Comparison of ENCODE assay signal across 9 cellular contexts in the genomic region with DNA sequence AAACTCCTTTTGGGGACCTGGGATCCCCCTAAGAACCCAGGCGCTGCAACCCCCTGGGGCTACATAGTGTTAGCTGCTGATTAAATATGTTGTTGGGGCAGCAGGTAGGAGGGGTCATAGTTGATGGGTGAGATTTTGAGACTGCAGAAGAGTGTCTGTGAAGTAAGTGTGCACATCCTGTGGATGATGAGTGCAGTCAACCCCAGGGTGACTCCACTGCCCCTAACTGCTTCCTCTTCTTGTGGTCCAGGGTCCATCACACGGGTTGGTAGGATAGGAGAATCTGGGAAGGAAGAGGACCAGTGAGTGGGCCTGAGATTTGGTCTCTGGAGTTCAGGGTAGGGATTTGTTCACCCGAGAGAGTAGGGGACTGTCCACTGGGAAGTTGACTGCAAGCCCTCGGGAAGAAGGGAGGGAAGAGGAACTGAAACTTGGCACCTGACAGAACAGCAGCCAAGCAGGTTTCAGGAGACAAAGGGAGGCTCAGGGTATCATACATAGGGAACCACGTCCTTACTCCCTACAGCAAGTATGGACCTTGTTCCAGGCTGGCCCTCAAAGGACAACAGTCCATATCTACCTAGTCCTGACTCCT. TPM values are rescaled to one million over a fixed set of nuclear protein-coding genes. Genes with fewer than 3 reads are reported as not detected.
DNase-seq lines count a peak whose midpoint lies in the region; ATAC-seq and TF ChIP-seq lines count a peak whose summit lies in the region.
"Had no signal": no experiment of that assay in that cellular context is flagged by ENCODE, and none has a peak within 500 bp of the region (broad histone marks: within the 10 kb centered on the region; RNA-seq: fewer than 3 reads in every experiment).

No MANE protein-coding gene starts in this region.

- no peaks in the 10 kb centered on the region for H3F3A ChIP-seq in OCI-LY1 (ENCODE audit: insufficient read depth, low read length)

- no TSS peak for BruUV-seq in Calu3 (replicated peaks; lab: Mats Ljungman, UMichigan)

- H3K9me3 Mint-ChIP-seq in Calu3 (ENCODE audit: low read depth, unreplicated experiment): peaks cover 2% of the 10 kb centered on the region
- peaks cover 63% of the 10 kb centered on the region for H3K9me3 Mint-ChIP-seq in endodermal cell
- H3K9me3 Mint-ChIP-seq in progenitor cell of endocrine pancreas (ENCODE audit: low read depth): peaks cover 5% of the 10 kb centered on the region

- H3K4me1 ChIP-seq in OCI-LY1 (ENCODE audit: insufficient read depth, low read length, severe bottlenecking) (peaks cover 26% of the 10 kb centered on the region), endodermal cell (ENCODE audit: control insufficient read depth, insufficient read depth, low read length) (no peaks in the 10 kb centered on the region), aorta (ENCODE audit: control insufficient read depth in 1 of 2, insufficient read depth in 2 of 2, low read length in 2 of 2) (no peaks in the 10 kb centered on the region), foreskin keratinocyte (peaks cover 3% of the 10 kb centered on the region)

- peaks cover 52% of the 10 kb centered on the region for H3K36me3 Mint-ChIP-seq in Calu3 (ENCODE audit: insufficient read depth, unreplicated experiment)
- H3K36me3 Mint-ChIP-seq in endodermal cell (ENCODE audit: low read depth): peaks cover 5% of the 10 kb centered on the region
- peaks cover 5% of the 10 kb centered on the region for H3K36me3 Mint-ChIP-seq in progenitor cell of endocrine pancreas (ENCODE audit: insufficient read depth)

- no peaks in the 10 kb centered on the region for H3K79me2 ChIP-seq in OCI-LY1 (ENCODE audit: insufficient read depth, low read length)

- H3K27ac Mint-ChIP-seq in Calu3 (ENCODE audit: unreplicated experiment) (peak overlapping the region; percentile 76), endodermal cell (no peak overlapping the region), progenitor cell of endocrine pancreas (peak overlapping the region; percentile 71)

- intact Hi-C loops in Calu3 (cut with micrococcal nuclease; ENCODE audit: unreplicated experiment): loop anchor here (5.0 kb wide), 1 partner anchor 214 kb away; no protein-coding TSS in a partner anchor
- intact Hi-C loops in aorta (cut with DNase I): loop anchor here in 1 of 2 donors (5.0 kb wide), 1 partner anchor 99 kb away; no protein-coding TSS in a partner anchor

- 83 to 86% methylated on average over 2 to 5 of the region's 5 CpGs for WGBS in endodermal cell (ENCODE audit: insufficient coverage in 1 of 2, insufficient read length in 1 of 2), 2 experiments
- 50 to 54% methylated on average over 5 of the region's 5 CpGs for WGBS in aorta, 2 donors

- H3K4me3 ChIP-seq in OCI-LY1 (ENCODE audit: low read depth, low read length, poor library complexity, severe bottlenecking) (peak overlapping the region; percentile 65), endodermal cell (ENCODE audit: low read length) (peak overlapping the region; percentile 69), aorta (ENCODE audit: low read length in 2 of 2) (peak overlapping the region in 1 of 2 donors; percentile 41)

- CTCF ChIA-PET in Calu3 (lab: Charles Lee): interaction anchor here (1.0 to 2.5 kb wide), 4 partner anchors 19 to 212 kb away, joined by 4 to 14 read pairs (median 6); no protein-coding TSS in a partner anchor

- TF ChIP-seq CTCF in Calu3 (IDR thresholded peaks at IDR 0.05; ENCODE audit: unreplicated experiment) (no peak), OCI-LY1 (IDR thresholded peaks at IDR 0.05; ENCODE audit: low read length) (no peak), endodermal cell (conservative IDR thresholded peaks at IDR 0.05) (no peak), progenitor cell of endocrine pancreas (IDR thresholded peaks at IDR 0.05; ENCODE audit: unreplicated experiment) (no peak), foreskin keratinocyte (conservative IDR thresholded peaks at IDR 0.05) (no peak)

- peak overlapping the region; percentile 78 for H3K4me2 ChIP-seq in OCI-LY1 (ENCODE audit: low read length)

- H3K27me3 Mint-ChIP-seq in Calu3 (ENCODE audit: unreplicated experiment) (no peaks in the 10 kb centered on the region), endodermal cell (ENCODE audit: insufficient read depth) (no peaks in the 10 kb centered on the region), progenitor cell of endocrine pancreas (peaks cover 5% of the 10 kb centered on the region)

- no peak overlapping the region for H2AFZ ChIP-seq in OCI-LY1 (ENCODE audit: low read length)

- H3K9ac ChIP-seq in OCI-LY1 (ENCODE audit: low read length) (peak overlapping the region; percentile 70), endodermal cell (ENCODE audit: extremely low read depth, low read length, poor library complexity, severe bottlenecking) (no peak overlapping the region)

- no peaks in the 10 kb centered on the region for H3K9me2 ChIP-seq in OCI-LY1 (ENCODE audit: low read depth, low read length)

- DNase-seq in Calu3 (no peak), endodermal cell (no peak), progenitor cell of endocrine pancreas (ENCODE audit: low spot score, unreplicated experiment) (no peak), aorta (no peak), NCI-H446 (lab: John Stamatoyannopoulos, UW) (no peak), foreskin keratinocyte (no peak)

- H3K4me1 Mint-ChIP-seq in Calu3 (ENCODE audit: low read depth, unreplicated experiment) (peaks cover 27% of the 10 kb centered on the region), endodermal cell (peaks cover 7% of the 10 kb centered on the region), progenitor cell of endocrine pancreas (ENCODE audit: low read depth) (peaks cover 19% of the 10 kb centered on the region)

- H3K27me3 ChIP-seq in OCI-LY1 (ENCODE audit: insufficient read depth, low read length): no peaks in the 10 kb centered on the region
- no peaks in the 10 kb centered on the region for H3K27me3 ChIP-seq in endodermal cell (ENCODE audit: control insufficient read depth, insufficient read depth, low read length, poor library complexity, severe bottlenecking)
- H3K27me3 ChIP-seq in aorta (ENCODE audit: control insufficient read depth in 1 of 2, insufficient read depth in 2 of 2, low read length in 1 of 2): no peaks in the 10 kb centered on the region
- no peaks in the 10 kb centered on the region for H3K27me3 ChIP-seq in foreskin keratinocyte

- ATAC-seq in GM21723 (IDR thresholded peaks at IDR 0.05; ENCODE audit: unreplicated experiment) (no peak), aorta (ENCODE audit: low FRiP score) (no peak), foreskin keratinocyte (no peak)

- H3K4me3 Mint-ChIP-seq in Calu3 (ENCODE audit: low read depth, unreplicated experiment) (peak overlapping the region; percentile 99), endodermal cell (peak overlapping the region; percentile 67), progenitor cell of endocrine pancreas (ENCODE audit: low read depth) (peak overlapping the region; percentile 77)

- H3K36me3 ChIP-seq in OCI-LY1 (ENCODE audit: insufficient read depth, low read length): no peaks in the 10 kb centered on the region
- peaks cover 8% of the 10 kb centered on the region for H3K36me3 ChIP-seq in endodermal cell (ENCODE audit: control insufficient read depth, insufficient read depth, low read length)
- no peaks in the 10 kb centered on the region for H3K36me3 ChIP-seq in aorta (ENCODE audit: control insufficient read depth in 1 of 2, insufficient read depth in 2 of 2, low read length in 1 of 2)

- H3K27ac ChIP-seq in OCI-LY1 (ENCODE audit: low read depth, low read length, poor library complexity, severe bottlenecking) (peak overlapping the region; percentile 23), endodermal cell (ENCODE audit: low read depth, low read length) (no peak overlapping the region), aorta (ENCODE audit: low read depth in 1 of 2, low read length in 2 of 2) (peak overlapping the region in 1 of 2 donors; percentile 18), foreskin keratinocyte (no peak overlapping the region)
- H3K27ac ChIP-seq: HL-60 had no signal

- H4K20me1 ChIP-seq in OCI-LY1 (ENCODE audit: insufficient read depth, low read length): no peaks in the 10 kb centered on the region

- H3K9me3 ChIP-seq in OCI-LY1 (ENCODE audit: low read length): no peaks in the 10 kb centered on the region
- no peaks in the 10 kb centered on the region for H3K9me3 ChIP-seq in endodermal cell (ENCODE audit: control insufficient read depth, low read length)
- H3K9me3 ChIP-seq in aorta (ENCODE audit: control insufficient read depth, low read length): no peaks in the 10 kb centered on the region

RNA-seq across cellular contexts. Expression of gene DLG3, which starts 8.5 kb away (rescaled TPM):
- total RNA-seq in Calu3 (2022) (55.8 and 62.5 TPM in 2 replicates), endodermal cell (10 to 100 TPM; 53.9 to 59.4 TPM), progenitor cell of endocrine pancreas (103 and 107 TPM in 2 replicates), aorta (10 to 100 TPM; 22.4 to 22.8 TPM), foreskin keratinocyte (12.4 and 12.8 TPM in 2 replicates)
- 33.7 TPM for polyA plus RNA-seq in endodermal cell (2013, experiment 1 of 2)
- polyA plus RNA-seq in endodermal cell (2013, experiment 2 of 2): 31.8 TPM
- polyA plus RNA-seq in aorta (10 to 100 TPM; 16.1 to 17.2 TPM), foreskin keratinocyte (4.5 and 4.6 TPM in 2 replicates)

RNA-seq across cellular contexts. Expression of gene GDPD2, which starts 30.0 kb away (rescaled TPM):
- total RNA-seq in Calu3 (2022) (not detected in 2 replicates), endodermal cell (1 to 10 TPM in 1 of 2 donors, under 1 TPM in 1; 0.55 to 1.5 TPM), progenitor cell of endocrine pancreas (2.3 and 2.8 TPM in 2 replicates), aorta (not detected), foreskin keratinocyte (0.14 and 0.17 TPM in 2 replicates)
- 14.0 TPM for polyA plus RNA-seq in endodermal cell (2013, experiment 1 of 2)
- polyA plus RNA-seq in endodermal cell (2013, experiment 2 of 2): 10.5 TPM
- polyA plus RNA-seq in aorta (1 to 10 TPM in 1 of 2 donors, not detected in 1; 1.0 TPM), foreskin keratinocyte (0.04 and 0.09 TPM in 2 replicates)
